8 cellular contexts compared by ENCODE assay signal in the genomic region with DNA sequence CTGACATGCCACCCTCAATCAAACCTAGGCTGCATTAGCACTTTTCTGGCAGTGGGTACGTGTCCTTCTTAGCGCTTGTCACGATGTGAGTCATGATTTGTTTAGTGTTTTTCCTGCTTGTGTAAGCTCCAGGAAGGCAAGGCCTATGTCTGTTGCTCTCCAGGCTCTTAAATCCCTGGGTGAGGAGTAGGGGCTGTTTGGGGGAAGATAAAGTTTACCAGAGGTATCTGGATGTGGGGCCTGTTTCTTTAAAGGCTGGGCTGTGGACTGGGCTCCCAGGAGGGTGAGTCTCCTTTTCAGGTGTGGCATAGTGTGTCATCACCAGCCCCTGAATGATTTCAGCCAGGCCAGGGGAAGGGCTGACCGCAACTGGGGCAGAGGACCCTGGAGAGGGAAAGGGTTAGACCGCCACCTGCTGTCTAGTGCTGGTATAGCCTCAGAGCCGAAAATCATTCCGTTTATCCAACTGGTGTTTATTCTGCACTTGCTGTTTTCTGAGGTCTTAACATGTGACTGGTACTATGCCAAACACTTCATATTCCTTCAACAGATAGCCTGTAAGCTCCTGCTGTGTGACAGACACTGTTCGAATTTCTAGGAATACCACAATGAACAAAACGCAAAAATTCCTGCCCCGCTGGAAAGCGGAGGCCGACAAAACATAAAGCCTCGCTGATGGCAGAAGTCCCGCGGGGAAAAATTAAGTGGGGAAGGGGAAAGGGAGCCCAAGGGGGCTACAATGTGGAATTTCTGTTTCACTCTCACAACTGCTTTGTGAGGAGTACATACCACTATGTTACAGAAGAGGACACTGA. TPM values are rescaled to one million over a fixed set of nuclear protein-coding genes. Genes with fewer than 3 reads are reported as not detected.
DNase-seq lines count a peak whose midpoint lies in the region; ATAC-seq and TF ChIP-seq lines count a peak whose summit lies in the region.

No MANE protein-coding gene starts in this region.

- no peaks in the 10 kb centered on the region for H4K20me1 ChIP-seq in GM23248 (ENCODE audit: insufficient read depth)

- no peaks in the 10 kb centered on the region for H3K4me1 Mint-ChIP-seq in activated CD4-positive, alpha-beta T cell treated with anti-CD3 and anti-CD28 coated beads, Interleukin-2, amount 10 ng/mL, durations not matched to agents 24 days and 14 days

- no peaks in the 10 kb centered on the region for H3K79me2 ChIP-seq in GM23248 (ENCODE audit: insufficient read depth)

- DNase-seq in C1 segment of cervical spinal cord (lab: John Stamatoyannopoulos, UW), result peak in 11 of 14 donors; percentile 4 to 55 (median 25)
- peak; percentile 92 for DNase-seq in GM23248
- peak; percentile 10 to 80 for DNase-seq in NCI-H526 (lab: John Stamatoyannopoulos, UW)
- peak; percentile 89 for DNase-seq in activated CD4-positive, alpha-beta T cell treated with anti-CD3 and anti-CD28 coated beads, Interleukin-2, amount 10 ng/mL, durations not matched to agents 24 days and 14 days
- peak; percentile 81 for DNase-seq in dermis blood vessel endothelial cell
- peak; percentile 79 for DNase-seq in lung (ENCODE audit: low spot score)
- DNase-seq in stimulated activated CD4-positive, alpha-beta T cell treated with anti-CD3 and anti-CD28 coated beads, TNF-alpha, amount 100 ng/mL, for 4 hours (ENCODE audit: low read depth in 3 of 3), result peak; percentile 34 to 44 (median 38)

- H2AFZ ChIP-seq in GM23248, result no peak overlapping the region

- no peaks in the 10 kb centered on the region for H3K9me3 ChIP-seq in GM23248 (ENCODE audit: low read depth)
- no peaks in the 10 kb centered on the region for H3K9me3 ChIP-seq in lung (ENCODE audit: control insufficient read depth in 2 of 2, insufficient read depth in 1 of 2, low read length in 1 of 2)

- H3K36me3 ChIP-seq in GM23248 (ENCODE audit: low read depth), result no peaks in the 10 kb centered on the region
- peaks cover 0 to 5% of the 10 kb centered on the region in 2 donors for H3K36me3 ChIP-seq in lung (ENCODE audit: control insufficient read depth in 2 of 2, insufficient read depth in 2 of 2, low read length in 2 of 2)

- H3K4me3 Mint-ChIP-seq in activated CD4-positive, alpha-beta T cell treated with anti-CD3 and anti-CD28 coated beads, Interleukin-2, amount 10 ng/mL, durations not matched to agents 24 days and 14 days, result no peak overlapping the region

- H3K27me3 ChIP-seq in GM23248 (replicated peaks; ENCODE audit: insufficient read depth) (no peaks in the 10 kb centered on the region), lung (ENCODE audit: control insufficient read depth, insufficient read depth) (no peaks in the 10 kb centered on the region)

- peak overlapping the region; percentile 34 for H3K9ac ChIP-seq in GM23248

- WGBS in GM23248 (ENCODE audit: low coverage in 1 of 2, low lambda C conversion rate in 2 of 2, missing lambda C conversion rate in 2 of 2), 2 experiments, result 39 to 40% methylated on average over 15 of the region's 15 CpGs
- WGBS in lung, 2 donors, result 43% methylated on average over 15 of the region's 15 CpGs

- no peaks in the 10 kb centered on the region for H3K9me2 ChIP-seq in GM23248 (ENCODE audit: insufficient read depth)

- H3F3A ChIP-seq in GM23248 (ENCODE audit: insufficient read depth), result no peaks in the 10 kb centered on the region

- H3K4me1 ChIP-seq in GM23248 (ENCODE audit: insufficient read depth), result peaks cover 10% of the 10 kb centered on the region
- H3K4me1 ChIP-seq in lung (ENCODE audit: control insufficient read depth in 2 of 2, insufficient read depth in 2 of 2, low read length in 2 of 2), result no peaks in the 10 kb centered on the region

- H3K4me3 ChIP-seq in GM23248, result no peak overlapping the region
- H3K4me3 ChIP-seq in lung, result no peak overlapping the region

- no peaks in the 10 kb centered on the region for H3K9me3 Mint-ChIP-seq in activated CD4-positive, alpha-beta T cell treated with anti-CD3 and anti-CD28 coated beads, Interleukin-2, amount 10 ng/mL, durations not matched to agents 24 days and 14 days

- intact Hi-C loops in activated CD4-positive, alpha-beta T cell treated with anti-CD3 and anti-CD28 coated beads, Interleukin-2, amount 10 ng/mL, durations not matched to agents 24 days and 14 days (cut with micrococcal nuclease), result loop anchor here (1.0 to 10.0 kb wide), 3 partner anchors 28 to 240 kb away; no protein-coding TSS in a partner anchor

- peaks cover 19% of the 10 kb centered on the region for H3K27me3 Mint-ChIP-seq in activated CD4-positive, alpha-beta T cell treated with anti-CD3 and anti-CD28 coated beads, Interleukin-2, amount 10 ng/mL, durations not matched to agents 24 days and 14 days

- ATAC-seq in lung (ENCODE audit: insufficient read depth, low FRiP score), result peak; percentile 91
- ATAC-seq in GM21529 (IDR thresholded peaks at IDR 0.05; ENCODE audit: unreplicated experiment), result no peak

- peak; percentile 85 for TF ChIP-seq CTCF in lung (IDR thresholded peaks at IDR 0.05; ENCODE audit: control extremely low read depth, extremely low read depth)

- H3K36me3 Mint-ChIP-seq in activated CD4-positive, alpha-beta T cell treated with anti-CD3 and anti-CD28 coated beads, Interleukin-2, amount 10 ng/mL, durations not matched to agents 24 days and 14 days (ENCODE audit: low read depth), result no peaks in the 10 kb centered on the region

- H3K4me2 ChIP-seq in GM23248 (ENCODE audit: unreplicated experiment), result peak overlapping the region; percentile 5

- H3K27ac ChIP-seq in GM23248 (peak overlapping the region; percentile 40), lung (ENCODE audit: low read depth in 1 of 2, low read length in 1 of 2) (peak overlapping the region in 1 of 2 donors; percentile 18)

- in situ Hi-C loops in GM23248 (cut with MboI), result no loop called here

- no peak overlapping the region for H3K27ac Mint-ChIP-seq in activated CD4-positive, alpha-beta T cell treated with anti-CD3 and anti-CD28 coated beads, Interleukin-2, amount 10 ng/mL, durations not matched to agents 24 days and 14 days

RNA-seq across cellular contexts. Expression of gene SERINC2, which starts 9.7 kb away (rescaled TPM):
- total RNA-seq in GM23248 (2014; rRNA removed; shearing (Covaris generic)), result 34.4 and 50.9 TPM in 2 replicates
- polyA plus RNA-seq in GM23248 (2016; fragmentation: Nextera tagmentation; extraction: Ambion mirVana) (96.0 and 99.6 TPM in 2 replicates), lung (10 to 100 TPM; 22.3 to 59.1 TPM)
- total RNA-seq in activated CD4-positive, alpha-beta T cell treated with anti-CD3 and anti-CD28 coated beads, Interleukin-2, amount 10 ng/mL, durations not matched to agents 24 days and 14 days, result not detected in 2 replicates
- total RNA-seq in dermis blood vessel endothelial cell (4.8 and 12.9 TPM in 2 replicates), lung (10 to 100 TPM in 1 of 2 donors, 1 to 10 TPM in 1; 6.1 to 55.4 TPM)

RNA-seq across cellular contexts. Expression of gene FABP3, which starts 49.8 kb away (rescaled TPM):
- total RNA-seq in GM23248 (2014; rRNA removed; shearing (Covaris generic)), result 0.51 and 2.1 TPM in 2 replicates
- polyA plus RNA-seq in GM23248 (2016; fragmentation: Nextera tagmentation; extraction: Ambion mirVana), result 3.9 and 4.0 TPM in 2 replicates
- not detected in 2 replicates for total RNA-seq in activated CD4-positive, alpha-beta T cell treated with anti-CD3 and anti-CD28 coated beads, Interleukin-2, amount 10 ng/mL, durations not matched to agents 24 days and 14 days
- total RNA-seq in dermis blood vessel endothelial cell, result 0.51 and 1.1 TPM in 2 replicates
- total RNA-seq in lung, result 10 to 100 TPM in 1 of 2 donors, 1 to 10 TPM in 1; 7.5 to 19.1 TPM
- 10 to 100 TPM in 1 of 2 donors, 1 to 10 TPM in 1; 1.7 to 39.8 TPM for polyA plus RNA-seq in lung

Comparison
In these comparisons a context has a peak if more than half of its experiments do, and no peak if none do; other contexts are left out.
1. DNase-seq: peak in every context shown above with its lines; median percentile 92 in GM23248; 89 in activated CD4-positive, alpha-beta T cell treated with anti-CD3 and anti-CD28 coated beads, Interleukin-2, amount 10 ng/mL, durations not matched to agents 24 days and 14 days; 81 in dermis blood vessel endothelial cell; 79 in lung; 45 in NCI-H526; 38 in stimulated activated CD4-positive, alpha-beta T cell treated with anti-CD3 and anti-CD28 coated beads, TNF-alpha, amount 100 ng/mL, for 4 hours; 25 in C1 segment of cervical spinal cord.